Comparison of ENCODE assay signal across 1 cellular context in the genomic region with DNA sequence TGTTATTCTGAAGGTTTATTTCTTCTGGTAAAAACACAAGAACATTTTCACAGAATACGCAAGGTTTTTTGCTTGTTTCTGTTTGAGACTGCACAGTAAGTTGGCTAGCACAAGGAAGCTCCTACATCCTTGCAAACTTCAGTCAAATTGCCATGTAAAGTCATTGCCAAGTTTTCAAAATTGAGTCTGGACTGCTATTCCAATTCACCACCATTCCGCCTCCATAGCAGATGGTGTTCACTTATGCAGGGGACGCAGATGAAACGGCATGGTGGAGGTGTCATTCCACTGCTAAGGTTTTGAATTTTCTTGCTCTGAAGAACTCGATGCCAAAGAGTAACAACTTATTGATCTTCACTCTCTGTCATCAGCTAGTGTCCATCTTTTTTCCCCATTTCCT.
TF ChIP-seq lines count a peak whose summit lies in the region.

No MANE protein-coding gene starts in this region.

TF ChIP-seq in SK-N-SH, 30 proteins besides CTCF, POLR2A, EP300 and RAD21 (continued from another document):
- TF ChIP-seq, protein P1, sequence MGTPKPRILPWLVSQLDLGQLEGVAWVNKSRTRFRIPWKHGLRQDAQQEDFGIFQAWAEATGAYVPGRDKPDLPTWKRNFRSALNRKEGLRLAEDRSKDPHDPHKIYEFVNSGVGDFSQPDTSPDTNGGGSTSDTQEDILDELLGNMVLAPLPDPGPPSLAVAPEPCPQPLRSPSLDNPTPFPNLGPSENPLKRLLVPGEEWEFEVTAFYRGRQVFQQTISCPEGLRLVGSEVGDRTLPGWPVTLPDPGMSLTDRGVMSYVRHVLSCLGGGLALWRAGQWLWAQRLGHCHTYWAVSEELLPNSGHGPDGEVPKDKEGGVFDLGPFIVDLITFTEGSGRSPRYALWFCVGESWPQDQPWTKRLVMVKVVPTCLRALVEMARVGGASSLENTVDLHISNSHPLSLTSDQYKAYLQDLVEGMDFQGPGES (IDR thresholded peaks at IDR 0.05; ENCODE audit: low read depth, low read length), result no peak
- TF ChIP-seq MXI1 (IDR thresholded peaks at IDR 0.05; ENCODE audit: low read depth, low read length) (no peak), POLR2AphosphoS5 (IDR thresholded peaks at IDR 0.05; ENCODE audit: low read depth, low read length) (no peak), JUND (IDR thresholded peaks at IDR 0.05) (no peak), EZH2phosphoT487 (IDR thresholded peaks at IDR 0.05; ENCODE audit: borderline replicate concordance, low read depth) (no peak)
- TF ChIP-seq, protein P2, sequence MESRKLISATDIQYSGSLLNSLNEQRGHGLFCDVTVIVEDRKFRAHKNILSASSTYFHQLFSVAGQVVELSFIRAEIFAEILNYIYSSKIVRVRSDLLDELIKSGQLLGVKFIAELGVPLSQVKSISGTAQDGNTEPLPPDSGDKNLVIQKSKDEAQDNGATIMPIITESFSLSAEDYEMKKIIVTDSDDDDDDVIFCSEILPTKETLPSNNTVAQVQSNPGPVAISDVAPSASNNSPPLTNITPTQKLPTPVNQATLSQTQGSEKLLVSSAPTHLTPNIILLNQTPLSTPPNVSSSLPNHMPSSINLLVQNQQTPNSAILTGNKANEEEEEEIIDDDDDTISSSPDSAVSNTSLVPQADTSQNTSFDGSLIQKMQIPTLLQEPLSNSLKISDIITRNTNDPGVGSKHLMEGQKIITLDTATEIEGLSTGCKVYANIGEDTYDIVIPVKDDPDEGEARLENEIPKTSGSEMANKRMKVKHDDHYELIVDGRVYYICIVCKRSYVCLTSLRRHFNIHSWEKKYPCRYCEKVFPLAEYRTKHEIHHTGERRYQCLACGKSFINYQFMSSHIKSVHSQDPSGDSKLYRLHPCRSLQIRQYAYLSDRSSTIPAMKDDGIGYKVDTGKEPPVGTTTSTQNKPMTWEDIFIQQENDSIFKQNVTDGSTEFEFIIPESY (IDR thresholded peaks at IDR 0.05; ENCODE audit: borderline replicate concordance, low read depth), result no peak
